In genomic region chr18:44996261-44996660, GRCh38 we compare ENCODE assay signal across 11 cellular contexts.
DNase-seq lines count a peak whose midpoint lies in the region; ATAC-seq and TF ChIP-seq lines count a peak whose summit lies in the region.
"Had no signal": no experiment of that assay in that cellular context is flagged by ENCODE, and none has a peak within 500 bp of the region (broad histone marks: within the 10 kb centered on the region; RNA-seq: fewer than 3 reads in every experiment).

No MANE protein-coding gene starts in this region.

- intact Hi-C loops in sciatic nerve (cut with DNase I) = no loop called here
- intact Hi-C loops in vagina (cut with DNase I) = no loop called here

- ATAC-seq in GM21529 (IDR thresholded peaks at IDR 0.05; ENCODE audit: unreplicated experiment) = peak; percentile 83
- ATAC-seq in HG03469 (IDR thresholded peaks at IDR 0.05; ENCODE audit: unreplicated experiment) = peak; percentile 92
- ATAC-seq in sciatic nerve = no peak

- H3K36me3 ChIP-seq in BE2C = no peaks in the 10 kb centered on the region
- no peaks in the 10 kb centered on the region for H3K36me3 ChIP-seq in vagina

- H3K9me3 ChIP-seq in BE2C = no peaks in the 10 kb centered on the region
- no peaks in the 10 kb centered on the region for H3K9me3 ChIP-seq in vagina

- H3K4me3 ChIP-seq in BE2C (ENCODE audit: low read depth, low read length) = no peak overlapping the region
- H3K4me3 ChIP-seq in vagina = no peak overlapping the region

- no peak for TF ChIP-seq POLR2A in vagina (IDR thresholded peaks at IDR 0.05)

- H3K27ac ChIP-seq in vagina = no peak overlapping the region

- H3K27me3 ChIP-seq in BE2C (no peaks in the 10 kb centered on the region), vagina (no peaks in the 10 kb centered on the region)

- TF ChIP-seq CTCF in GM10266 (IDR thresholded peaks at IDR 0.05; ENCODE audit: control insufficient read depth, insufficient read depth, low read depth, missing control alignments) (no peak), BE2C (IDR thresholded peaks at IDR 0.05; ENCODE audit: low read depth, low read length) (no peak), vagina (IDR thresholded peaks at IDR 0.05) (no peak)

- peak; percentile 28 for DNase-seq in GM10266 (ENCODE audit: extremely low spot score)
- DNase-seq in SKM-1 treated with dmso at 0.1 percent for 144 hours (lab: John Stamatoyannopoulos, UW; ENCODE audit: unreplicated experiment) = peak; percentile 73
- no peak for DNase-seq in sciatic nerve (ENCODE audit: low spot score)
- no peak for DNase-seq in NCI-H1694 treated with DMSO at 0.1 percent for 48 hours (lab: John Stamatoyannopoulos, UW)
- no peak for DNase-seq in BE2C
- no peak for DNase-seq in vagina (ENCODE audit: extremely low spot score in 2 of 2)
- DNase-seq: activated naive CD8-positive, alpha-beta T cell treated with anti-CD3 and anti-CD28 coated beads, Interleukin-2, amount 10 ng/mL, durations not matched to agents 7 days and 5 days; NCI-H1105 treated with DMSO at 0.1 percent for 48 hours; NCI-H69 had no signal

- H3K4me1 ChIP-seq in BE2C = no peaks in the 10 kb centered on the region
- H3K4me1 ChIP-seq in vagina = no peaks in the 10 kb centered on the region

Comparison
In these comparisons a context has a peak if more than half of its experiments do, and no peak if none do; other contexts are left out.
1. DNase-seq: peak in GM10266 (single experiment) and SKM-1 treated with dmso at 0.1 percent for 144 hours (single experiment); none in sciatic nerve (single experiment), NCI-H1694 treated with DMSO at 0.1 percent for 48 hours (single experiment), BE2C (single experiment) and vagina (0 of 2).